ENCODE assay signal across 8 cellular contexts in the genomic region with DNA sequence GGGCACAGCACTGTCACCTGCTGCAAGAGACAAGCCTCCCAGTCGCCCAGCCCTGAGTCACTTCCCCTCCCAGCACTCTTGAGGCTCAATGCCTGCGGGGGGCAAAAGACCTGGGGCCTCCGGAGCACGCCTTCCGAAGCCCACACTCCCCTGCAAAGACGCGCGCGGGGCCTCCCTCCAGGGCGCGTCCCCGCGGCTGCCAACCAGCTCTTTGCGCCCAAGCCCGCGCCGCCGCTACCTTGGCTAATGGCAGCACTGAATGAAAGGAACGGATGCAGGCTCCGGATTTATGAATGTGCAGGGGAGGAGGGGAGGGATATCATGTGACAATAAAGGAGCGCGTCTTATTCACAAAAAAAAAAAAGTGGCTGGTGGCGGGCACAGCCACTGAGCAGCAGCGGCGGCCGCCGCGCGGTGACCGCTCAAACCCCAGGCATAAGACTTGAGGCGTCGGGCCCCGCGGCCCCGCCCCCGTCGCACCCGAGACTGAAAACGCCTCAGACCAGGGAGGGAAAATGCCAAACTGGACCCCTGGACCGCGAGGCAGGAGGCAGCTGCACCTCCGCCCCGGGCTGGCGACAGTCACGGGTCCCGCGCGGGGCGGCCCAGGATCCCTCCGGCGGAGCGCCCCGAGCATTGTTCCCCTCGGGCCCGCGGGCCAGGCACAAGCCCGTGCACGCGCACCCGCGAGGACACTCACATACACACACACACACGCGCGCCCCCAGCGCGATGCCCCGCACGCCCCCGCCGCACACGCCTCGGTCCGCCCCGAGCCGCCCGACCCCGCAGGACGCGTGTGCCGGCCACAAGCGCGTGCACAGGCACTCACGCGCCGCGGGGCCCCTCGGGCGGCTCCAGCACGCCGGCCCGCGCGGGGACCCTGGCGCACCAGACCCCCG. TPM values are rescaled to one million over a fixed set of nuclear protein-coding genes. Genes with fewer than 3 reads are reported as not detected.
A peak's percentile ranks its signal among the peaks of the same experiment; 100 is the strongest.
DNase-seq lines count a peak whose midpoint lies in the region; ATAC-seq and TF ChIP-seq lines count a peak whose summit lies in the region.

No MANE protein-coding gene starts in this region.

- CTCF ChIA-PET in activated CD4-positive, alpha-beta T cell treated with anti-CD3 and anti-CD28 coated beads for 36 hours (lab: Charles Lee), result interaction anchor here (0.6 kb wide), 1 partner anchor 130 kb away, joined by 3 read pairs; no protein-coding TSS in a partner anchor

- peak; percentile 32 for ATAC-seq in GM18861 (IDR thresholded peaks at IDR 0.05; ENCODE audit: unreplicated experiment)
- peak; percentile 36 for ATAC-seq in HG03175 (IDR thresholded peaks at IDR 0.05; ENCODE audit: unreplicated experiment)
- ATAC-seq in activated CD4-positive, alpha-beta T cell treated with anti-CD3 and anti-CD28 coated beads for 36 hours, result peak; percentile 71

- H3K4me3 ChIP-seq in lower leg skin (ENCODE audit: low read depth, poor library complexity, severe bottlenecking), result peak overlapping the region; percentile 99

- POLR2A ChIA-PET in activated CD4-positive, alpha-beta T cell treated with anti-CD3 and anti-CD28 coated beads for 36 hours (lab: Charles Lee), result interaction anchor here (0.6 to 1.0 kb wide), 2 partner anchors 73 to 203 kb away, joined by 3 read pairs; a partner anchor contains a TSS

- H3K27me3 Mint-ChIP-seq in activated CD4-positive, alpha-beta T cell treated with anti-CD3 and anti-CD28 coated beads for 36 hours, result peaks cover 19% of the 10 kb centered on the region
- peaks cover 39% of the 10 kb centered on the region for H3K27me3 Mint-ChIP-seq in dendritic cell treated with granulocyte-macrophage colony-stimulating factor and Interleukin-4, amounts not matched to agents 40 ng/mL and 50 ng/mL, for 4 days

- TF ChIP-seq POLR2A in lower leg skin (IDR thresholded peaks at IDR 0.05), result no peak

- 0 to 1% methylated on average over 55 to 68 of the region's 95 CpGs for WGBS in lower leg skin, 2 donors

- DNase-seq in NCI-H446 (lab: John Stamatoyannopoulos, UW), result peak; percentile 44 to 65
- DNase-seq in activated CD4-positive, alpha-beta T cell treated with anti-CD3 and anti-CD28 coated beads for 36 hours, result peak; percentile 82
- peak; percentile 52 to 90 for DNase-seq in lower leg skin (ENCODE audit: low spot score in 2 of 2)
- peak; percentile 59 for DNase-seq in stimulated activated CD4-positive, alpha-beta T cell treated with anti-CD3 and anti-CD28 coated beads, Interleukin-4, amount 100 ng/mL, for 24 hours

- peak overlapping the region; percentile 67 for H3K27ac Mint-ChIP-seq in activated CD4-positive, alpha-beta T cell treated with anti-CD3 and anti-CD28 coated beads for 36 hours
- peak overlapping the region; percentile 87 for H3K27ac Mint-ChIP-seq in dendritic cell treated with granulocyte-macrophage colony-stimulating factor and Interleukin-4, amounts not matched to agents 40 ng/mL and 50 ng/mL, for 4 days

- no peaks in the 10 kb centered on the region for H3K9me3 Mint-ChIP-seq in activated CD4-positive, alpha-beta T cell treated with anti-CD3 and anti-CD28 coated beads for 36 hours (ENCODE audit: low read depth)
- no peaks in the 10 kb centered on the region for H3K9me3 Mint-ChIP-seq in dendritic cell treated with granulocyte-macrophage colony-stimulating factor and Interleukin-4, amounts not matched to agents 40 ng/mL and 50 ng/mL, for 4 days

- H3K4me3 Mint-ChIP-seq in activated CD4-positive, alpha-beta T cell treated with anti-CD3 and anti-CD28 coated beads for 36 hours, result peak overlapping the region; percentile 85
- H3K4me3 Mint-ChIP-seq in dendritic cell treated with granulocyte-macrophage colony-stimulating factor and Interleukin-4, amounts not matched to agents 40 ng/mL and 50 ng/mL, for 4 days, result peak overlapping the region; percentile 87

- H3K36me3 Mint-ChIP-seq in activated CD4-positive, alpha-beta T cell treated with anti-CD3 and anti-CD28 coated beads for 36 hours (ENCODE audit: low read depth), result no peaks in the 10 kb centered on the region
- H3K36me3 Mint-ChIP-seq in dendritic cell treated with granulocyte-macrophage colony-stimulating factor and Interleukin-4, amounts not matched to agents 40 ng/mL and 50 ng/mL, for 4 days (ENCODE audit: low read depth), result peaks cover 21% of the 10 kb centered on the region

- intact Hi-C loops in activated CD4-positive, alpha-beta T cell treated with anti-CD3 and anti-CD28 coated beads for 36 hours (cut with DNase I, micrococcal nuclease), result loop anchor here (2.0 to 5.0 kb wide), 10 partner anchors 48 to 1967 kb away; a partner anchor contains a TSS
- intact Hi-C loops in dendritic cell treated with granulocyte-macrophage colony-stimulating factor and Interleukin-4, amounts not matched to agents 40 ng/mL and 50 ng/mL, for 4 days (cut with micrococcal nuclease), result loop anchor here (5.0 kb wide), 1 partner anchor 153 kb away; no protein-coding TSS in a partner anchor
- intact Hi-C loops in lower leg skin (cut with DNase I; ENCODE audit: low total_unique reads), result no loop called here

- peak overlapping the region; percentile 81 for H3K27ac ChIP-seq in 22Rv1

- H3K4me1 Mint-ChIP-seq in activated CD4-positive, alpha-beta T cell treated with anti-CD3 and anti-CD28 coated beads for 36 hours, result peaks cover 7% of the 10 kb centered on the region
- H3K4me1 Mint-ChIP-seq in dendritic cell treated with granulocyte-macrophage colony-stimulating factor and Interleukin-4, amounts not matched to agents 40 ng/mL and 50 ng/mL, for 4 days (ENCODE audit: low read depth), result peaks cover 21% of the 10 kb centered on the region

- TF ChIP-seq CTCF in 22Rv1 (IDR thresholded peaks at IDR 0.05), result peak; percentile 13; the same call in 1 of the 2 replicates
- TF ChIP-seq CTCF in lower leg skin (IDR thresholded peaks at IDR 0.05), result no peak

RNA-seq across cellular contexts. Expression of a gene that starts 1.6 kb away (rescaled TPM):
- total RNA-seq in activated CD4-positive, alpha-beta T cell treated with anti-CD3 and anti-CD28 coated beads for 36 hours, result 1 to 10 TPM; 6.7 to 7.9 TPM
- total RNA-seq in lower leg skin, result 10 to 100 TPM; 14.5 to 21.7 (median 16.6) TPM

Comparison
In these comparisons a context has a peak if more than half of its experiments do, and no peak if none do; other contexts are left out.
1. Peak in every context shown above with its lines: DNase-seq, ATAC-seq, H3K4me3 ChIP-seq and H3K27ac ChIP-seq.